ENCODE assay signal across 8 cellular contexts in genomic region chr21:41369915-41370839, GRCh38. TPM values are rescaled to one million over a fixed set of nuclear protein-coding genes. Genes with fewer than 3 reads are reported as not detected.
DNase-seq lines count a peak whose midpoint lies in the region; ATAC-seq and TF ChIP-seq lines count a peak whose summit lies in the region.

No MANE protein-coding gene starts in this region.

- H3K4me1 Mint-ChIP-seq in activated naive CD8-positive, alpha-beta T cell treated with anti-CD3 and anti-CD28 coated beads, Interleukin-2, amount 10 ng/mL, durations not matched to agents 7 days and 5 days = peaks cover 62% of the 10 kb centered on the region
- H3K4me1 Mint-ChIP-seq in nephron = peaks cover 24% of the 10 kb centered on the region

- no peaks in the 10 kb centered on the region for H3K27me3 Mint-ChIP-seq in activated naive CD8-positive, alpha-beta T cell treated with anti-CD3 and anti-CD28 coated beads, Interleukin-2, amount 10 ng/mL, durations not matched to agents 7 days and 5 days
- peaks cover 34% of the 10 kb centered on the region for H3K27me3 Mint-ChIP-seq in nephron (ENCODE audit: low read depth)

- no peak for TF ChIP-seq CTCF in nephron (IDR thresholded peaks at IDR 0.05; ENCODE audit: unreplicated experiment in 3 of 3)

- no peaks in the 10 kb centered on the region for H3K9me3 Mint-ChIP-seq in activated naive CD8-positive, alpha-beta T cell treated with anti-CD3 and anti-CD28 coated beads, Interleukin-2, amount 10 ng/mL, durations not matched to agents 7 days and 5 days
- no peaks in the 10 kb centered on the region for H3K9me3 Mint-ChIP-seq in nephron

- H3K27ac Mint-ChIP-seq in activated naive CD8-positive, alpha-beta T cell treated with anti-CD3 and anti-CD28 coated beads, Interleukin-2, amount 10 ng/mL, durations not matched to agents 7 days and 5 days = peak overlapping the region; percentile 95
- H3K27ac Mint-ChIP-seq in nephron = no peak overlapping the region

- POLR2A ChIA-PET in activated naive CD8-positive, alpha-beta T cell treated with anti-CD3 and anti-CD28 coated beads, Interleukin-2, amount 10 ng/mL, durations not matched to agents 7 days and 5 days (lab: Charles Lee) = interaction anchor here (0.8 to 7.1 kb wide), 10 partner anchors 8 to 201 kb away, joined by 3 to 147 read pairs (median 8); partner anchors contain the start of genes MX1 and MX2

- peak; percentile 53 for ATAC-seq in activated naive CD8-positive, alpha-beta T cell treated with anti-CD3 and anti-CD28 coated beads, Interleukin-2, amount 10 ng/mL, durations not matched to agents 7 days and 5 days (ENCODE audit: low read depth)
- ATAC-seq in left lobe of liver = no peak

- DNase-seq in DMS79 (lab: John Stamatoyannopoulos, UW) (peak; percentile 47), NCI-H1105 treated with DMSO at 0.1 percent for 48 hours (lab: John Stamatoyannopoulos, UW) (peak; percentile 45), HPDE6-E6E7 (ENCODE audit: extremely low spot score) (no peak), 8988T (no peak), KG1 (lab: John Stamatoyannopoulos, UW) (no peak), left lobe of liver (ENCODE audit: low spot score) (no peak)
- peak; percentile 70 for DNase-seq in activated naive CD8-positive, alpha-beta T cell treated with anti-CD3 and anti-CD28 coated beads, Interleukin-2, amount 10 ng/mL, durations not matched to agents 7 days and 5 days

- H3K4me3 Mint-ChIP-seq in activated naive CD8-positive, alpha-beta T cell treated with anti-CD3 and anti-CD28 coated beads, Interleukin-2, amount 10 ng/mL, durations not matched to agents 7 days and 5 days = peak overlapping the region; percentile 80
- peak overlapping the region in 2 of 3 experiments; percentile 17 to 48 for H3K4me3 Mint-ChIP-seq in nephron

- H3K36me3 Mint-ChIP-seq in activated naive CD8-positive, alpha-beta T cell treated with anti-CD3 and anti-CD28 coated beads, Interleukin-2, amount 10 ng/mL, durations not matched to agents 7 days and 5 days = peaks cover 29% of the 10 kb centered on the region
- H3K36me3 Mint-ChIP-seq in nephron (ENCODE audit: low read depth) = no peaks in the 10 kb centered on the region

RNA-seq across cellular contexts. Expression of gene MX2, which starts 8.3 kb away (rescaled TPM):
- 100 to 1,000 TPM; 103 to 106 TPM for total RNA-seq in activated naive CD8-positive, alpha-beta T cell treated with anti-CD3 and anti-CD28 coated beads, Interleukin-2, amount 10 ng/mL, durations not matched to agents 7 days and 5 days
- total RNA-seq in left lobe of liver = 0.75 TPM

RNA-seq across cellular contexts. Expression of gene FAM3B, which starts 53.6 kb away (rescaled TPM):
- total RNA-seq in activated naive CD8-positive, alpha-beta T cell treated with anti-CD3 and anti-CD28 coated beads, Interleukin-2, amount 10 ng/mL, durations not matched to agents 7 days and 5 days = not detected
- 0.91 TPM for total RNA-seq in left lobe of liver

RNA-seq across cellular contexts. Expression of gene MX1, which starts 55.9 kb away (rescaled TPM):
- total RNA-seq in activated naive CD8-positive, alpha-beta T cell treated with anti-CD3 and anti-CD28 coated beads, Interleukin-2, amount 10 ng/mL, durations not matched to agents 7 days and 5 days = 100 to 1,000 TPM; 609 to 666 TPM
- total RNA-seq in left lobe of liver = 8.5 TPM

Comparison
In these comparisons a context has a peak if more than half of its experiments do, and no peak if none do; other contexts are left out.
1. DNase-seq: peak in DMS79 (single experiment), NCI-H1105 treated with DMSO at 0.1 percent for 48 hours (single experiment) and activated naive CD8-positive, alpha-beta T cell treated with anti-CD3 and anti-CD28 coated beads, Interleukin-2, amount 10 ng/mL, durations not matched to agents 7 days and 5 days (single experiment); none in HPDE6-E6E7 (single experiment), 8988T (single experiment), KG1 (single experiment) and left lobe of liver (single experiment).
2. RNA of gene MX2, which starts 8.3 kb away (total RNA-seq): 103 to 106 TPM in activated naive CD8-positive, alpha-beta T cell treated with anti-CD3 and anti-CD28 coated beads, Interleukin-2, amount 10 ng/mL, durations not matched to agents 7 days and 5 days; 0.75 TPM in left lobe of liver (single experiment); every median in the first group is over 10 times any median in the second.
3. RNA of gene MX1, which starts 55.9 kb away (total RNA-seq): 609 to 666 TPM in activated naive CD8-positive, alpha-beta T cell treated with anti-CD3 and anti-CD28 coated beads, Interleukin-2, amount 10 ng/mL, durations not matched to agents 7 days and 5 days; 8.5 TPM in left lobe of liver (single experiment); every median in the first group is over 10 times any median in the second.